In the genomic region with DNA sequence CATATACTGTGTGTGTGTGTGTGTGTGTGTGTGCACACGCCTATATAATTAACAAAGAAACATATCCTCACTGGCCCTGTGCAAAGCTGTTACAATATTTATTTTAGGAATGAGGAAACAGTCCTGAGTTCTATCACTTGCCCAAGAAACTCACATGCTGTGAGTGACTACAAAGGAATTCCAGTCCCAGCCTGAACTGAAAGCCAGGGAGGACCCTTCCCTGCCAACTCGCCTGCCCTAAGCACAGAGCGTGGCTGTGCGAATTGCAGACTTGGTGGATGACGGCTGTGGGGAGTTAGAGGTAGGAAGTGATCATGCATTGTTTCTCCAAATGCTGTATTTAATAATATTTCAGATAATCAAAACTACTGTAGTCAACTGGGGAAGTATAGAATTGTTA, we compare ENCODE assay signal across 12 cellular contexts. TPM values are rescaled to one million over a fixed set of nuclear protein-coding genes. Genes with fewer than 3 reads are reported as not detected.
DNase-seq lines count a peak whose midpoint lies in the region; ATAC-seq and TF ChIP-seq lines count a peak whose summit lies in the region.
"Had no signal": no experiment of that assay in that cellular context is flagged by ENCODE, and none has a peak within 500 bp of the region (broad histone marks: within the 10 kb centered on the region; RNA-seq: fewer than 3 reads in every experiment).

No MANE protein-coding gene starts in this region.

- peaks cover 84% of the 10 kb centered on the region for H3K4me1 ChIP-seq in CD8-positive, alpha-beta T cell (ENCODE audit: insufficient read depth, low read length)
- H3K4me1 ChIP-seq: prostate gland had no signal

- H3K4me3 Mint-ChIP-seq in CD8-positive, alpha-beta T cell = peak overlapping the region; percentile 45

- H3K9me3 Mint-ChIP-seq in CD8-positive, alpha-beta T cell = no peaks in the 10 kb centered on the region

- TF ChIP-seq CTCF in CD8-positive, alpha-beta T cell (IDR thresholded peaks at IDR 0.05) = no peak
- TF ChIP-seq CTCF in cardiac fibroblast (IDR thresholded peaks at IDR 0.05; ENCODE audit: low read depth, low read length) (no peak), GM13976 (IDR thresholded peaks at IDR 0.05; ENCODE audit: borderline replicate concordance, control extremely low read depth, extremely low read depth, insufficient read depth, missing control alignments) (no peak)

- POLR2A ChIA-PET in CD8-positive, alpha-beta T cell (lab: Charles Lee) = interaction anchor here (0.7 to 2.0 kb wide), 4 partner anchors 27 to 47 kb away, joined by 3 to 6 read pairs (median 4); no protein-coding TSS in a partner anchor

- no peaks in the 10 kb centered on the region for H3K36me3 ChIP-seq in CD8-positive, alpha-beta T cell (ENCODE audit: insufficient read depth, low read length)
- H3K36me3 ChIP-seq: prostate gland had no signal

- CTCF ChIA-PET in CD8-positive, alpha-beta T cell (lab: Charles Lee) = interaction anchor here (1.1 to 2.0 kb wide), 5 partner anchors 9 to 105 kb away, joined by 3 to 7 read pairs (median 5); a partner anchor contains a TSS

- in situ Hi-C loops in GM13976 (cut with MboI; ENCODE audit: low sequenced_read_pairs, unreplicated experiment) = no loop called here

- ATAC-seq in CD8-positive, alpha-beta T cell = no peak
- no peak for ATAC-seq in HG03521 (IDR thresholded peaks at IDR 0.05; ENCODE audit: unreplicated experiment)

- peaks cover 83% of the 10 kb centered on the region for H3K4me1 Mint-ChIP-seq in CD8-positive, alpha-beta T cell (ENCODE audit: low read depth)

- H3K36me3 Mint-ChIP-seq in CD8-positive, alpha-beta T cell = no peaks in the 10 kb centered on the region

- peak overlapping the region; percentile 85 for H3K27ac Mint-ChIP-seq in CD8-positive, alpha-beta T cell

- H3K9me3 ChIP-seq in CD8-positive, alpha-beta T cell (ENCODE audit: low read length) = no peaks in the 10 kb centered on the region
- H3K9me3 ChIP-seq: prostate gland had no signal

- no peak overlapping the region for H3K4me3 ChIP-seq in CD8-positive, alpha-beta T cell (ENCODE audit: low read depth, low read length)
- no peak overlapping the region for H3K4me3 ChIP-seq in cardiac fibroblast (replicated peaks in 1 of 2; ENCODE audit: low read depth in 2 of 2, low read length in 2 of 2)
- H3K4me3 ChIP-seq: prostate gland had no signal

- no peaks in the 10 kb centered on the region for H3K27me3 ChIP-seq in CD8-positive, alpha-beta T cell (ENCODE audit: insufficient read depth, low read length)

- H3K27ac ChIP-seq in CD8-positive, alpha-beta T cell (ENCODE audit: low read depth, low read length) = no peak overlapping the region
- H3K27ac ChIP-seq: prostate gland, VCaP had no signal

- DNase-seq in CD8-positive, alpha-beta T cell = no peak
- DNase-seq in MV-4-11 (lab: John Stamatoyannopoulos, UW) (peak; percentile 82), cardiac fibroblast (ENCODE audit: low read depth in 2 of 2) (peak; percentile 39 to 58), midbrain (lab: John Stamatoyannopoulos, UW) (peak; percentile 7), GM13976 (ENCODE audit: low spot score) (no peak), GOT3 (lab: John Stamatoyannopoulos, UW) (no peak)
- DNase-seq in activated CD4-positive, CD25-positive, alpha-beta regulatory T cell treated with anti-CD3 and anti-CD28 coated beads, Interleukin-2, amount 50 U/mL, for 72 hours = no peak
- DNase-seq: effector CD8-positive, alpha-beta T cell; MM.1S had no signal

- no peaks in the 10 kb centered on the region for H3K27me3 Mint-ChIP-seq in CD8-positive, alpha-beta T cell (ENCODE audit: low read depth)

- intact Hi-C loops in CD8-positive, alpha-beta T cell (cut with DNase I, micrococcal nuclease) = loop anchor here in 1 of 2 experiments (2.0 to 5.0 kb wide), 2 partner anchors 17 to 36 kb away; no protein-coding TSS in a partner anchor

RNA-seq across cellular contexts. Expression of a gene that starts 26.4 kb away (rescaled TPM):
- 100 to 1,000 TPM; 318 to 324 TPM for total RNA-seq in CD8-positive, alpha-beta T cell

Comparison
In these comparisons a context has a peak if more than half of its experiments do, and no peak if none do; other contexts are left out.
1. DNase-seq: peak in MV-4-11 (single experiment), cardiac fibroblast (2 of 2) and midbrain (single experiment); none in CD8-positive, alpha-beta T cell (0 of 7), activated CD4-positive, CD25-positive, alpha-beta regulatory T cell treated with anti-CD3 and anti-CD28 coated beads, Interleukin-2, amount 50 U/mL, for 72 hours (single experiment), GM13976 (single experiment) and GOT3 (single experiment).